10 cellular contexts compared by ENCODE assay signal in the genomic region with DNA sequence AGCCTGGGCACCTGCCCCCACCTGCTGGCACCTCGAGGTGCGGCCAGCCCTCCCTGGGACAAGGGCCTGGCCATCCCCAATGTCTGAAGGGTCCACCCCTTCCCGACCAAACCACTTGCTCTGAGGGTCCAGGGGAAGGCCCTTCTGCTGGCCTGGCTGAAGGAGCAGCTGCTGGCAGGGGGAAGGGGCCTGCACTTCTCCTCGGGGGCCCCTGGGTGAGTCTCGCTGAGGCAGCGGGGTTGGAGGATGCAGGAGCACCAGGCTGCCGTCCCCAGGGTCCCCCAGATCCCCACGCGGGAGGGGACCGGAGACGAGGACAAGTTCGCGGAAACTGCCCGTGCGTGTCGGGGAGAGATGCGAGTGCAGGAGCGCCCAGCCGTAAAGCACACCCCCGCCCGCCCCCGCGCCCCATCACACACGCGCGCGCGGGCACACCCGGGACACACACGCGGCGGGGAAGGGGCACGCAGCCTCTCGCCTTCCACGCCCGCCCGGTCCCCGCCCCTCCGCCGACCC. TPM values are rescaled to one million over a fixed set of nuclear protein-coding genes. Genes with fewer than 3 reads are reported as not detected.
A peak's percentile ranks its signal among the peaks of the same experiment; 100 is the strongest.
DNase-seq lines count a peak whose midpoint lies in the region; ATAC-seq, FAIRE-seq and TF ChIP-seq lines count a peak whose summit lies in the region.
"Had no signal": no experiment of that assay in that cellular context is flagged by ENCODE, and none has a peak within 500 bp of the region (broad histone marks: within the 10 kb centered on the region; RNA-seq: fewer than 3 reads in every experiment).

No MANE protein-coding gene starts in this region.

- peak; percentile 21 for ATAC-seq in HCT116
- peak in 4 of 8 donors; percentile 8 to 9 (median 9) for ATAC-seq in heart right ventricle
- ATAC-seq in GM19395 (IDR thresholded peaks at IDR 0.05; ENCODE audit: unreplicated experiment), result no peak

- no TSS peak for BruUV-seq in HCT116 (replicated peaks; lab: Mats Ljungman, UMichigan)

- TF ChIP-seq RAD21 in HCT116 (IDR thresholded peaks at IDR 0.05; ENCODE audit: low read depth), result no peak

- H4K20me1 ChIP-seq in HCT116 (ENCODE audit: insufficient read depth), result no peaks in the 10 kb centered on the region

- no peaks in the 10 kb centered on the region for H3K9me2 ChIP-seq in HCT116 (ENCODE audit: insufficient read depth)

- RAD21 ChIA-PET in HCT116 (lab: Charles Lee; ENCODE audit: low non-redundant PET in 1 of 2, low total read pairs in 2 of 2, uncharacterized antibody in 2 of 2, unreplicated experiment in 2 of 2), result no interaction called here

- DNase-seq in HCT116 (ENCODE audit: low read depth, low spot score) (no peak), heart right ventricle (peak in 1 of 2 donors; percentile 31), HTR-8/SVneo (ENCODE audit: insufficient read length, low spot score) (no peak), H54 (ENCODE audit: insufficient read length, low spot score) (no peak), GM19239 (ENCODE audit: insufficient read length, low spot score) (no peak)
- DNase-seq in activated CD8-positive, alpha-beta memory T cell treated with anti-CD3 and anti-CD28 coated beads, Interleukin-2, amount 50 U/mL, for 4 hours, result peak; percentile 70
- peak; percentile 5 to 29 (median 25) for DNase-seq in stimulated activated CD4-positive, alpha-beta T cell treated with anti-CD3 and anti-CD28 coated beads, TNF-alpha, amount 100 ng/mL, for 1 hour (ENCODE audit: low read depth in 3 of 3, low spot score in 1 of 3)

- H3K27me3 ChIP-seq in HCT116 (ENCODE audit: insufficient read depth, low read length), result no peaks in the 10 kb centered on the region
- H3K27me3 ChIP-seq in heart right ventricle, result peaks cover 6 to 61% (median 53%) of the 10 kb centered on the region in 7 donors

- H3K27ac ChIP-seq in HCT116 (ENCODE audit: low read depth, low read length) (peak overlapping the region; percentile 51; the same call in 1 of the 2 replicates), heart right ventricle (no peak overlapping the region)

- 2 to 6% methylated on average over 15 to 40 of the region's 40 CpGs for WGBS in heart right ventricle, 2 donors

- FAIRE-seq in HTR-8/SVneo (lab: Jason Lieb, UNC) (no peak), H54 (lab: Jason Lieb, UNC) (no peak), GM19239 (lab: Jason Lieb, UNC) (no peak)
- FAIRE-seq: keratinocyte had no signal

- H3K36me3 ChIP-seq in HCT116 (ENCODE audit: control insufficient read depth in 1 of 2, insufficient read depth in 2 of 2, low read length in 2 of 2) (no peaks in the 10 kb centered on the region), heart right ventricle (no peaks in the 10 kb centered on the region)

- H3K4me1 ChIP-seq in HCT116 (ENCODE audit: control insufficient read depth in 1 of 2, insufficient read depth in 2 of 2, low read length in 2 of 2) (peaks cover 25 to 28% of the 10 kb centered on the region in 2 experiments), heart right ventricle (peaks cover 0 to 17% (median 11%) of the 10 kb centered on the region in 9 donors)

- intact Hi-C loops in HCT116 (cut with micrococcal nuclease), result loop anchor here (5.0 kb wide), 1 partner anchor 40 kb away; no protein-coding TSS in a partner anchor
- intact Hi-C loops in heart right ventricle (cut with DNase I), result no loop called here

- H3K9me3 ChIP-seq in HCT116 (ENCODE audit: control insufficient read depth in 1 of 2, insufficient read depth in 1 of 2, low read depth in 1 of 2, low read length in 2 of 2) (peaks cover 0 to under 1% of the 10 kb centered on the region in 2 experiments; a peak in 1 of 4 replicates), heart right ventricle (peaks cover 0 to 5% (median 0%) of the 10 kb centered on the region in 11 donors)

- H3K9ac ChIP-seq in HCT116 (ENCODE audit: low read length), result peak overlapping the region; percentile 28; the same call in 1 of the 2 replicates

- H3K4me2 ChIP-seq in HCT116 (ENCODE audit: low read length), result peak overlapping the region; percentile 84

- H3K4me3 ChIP-seq in HCT116 (replicated peaks in 1 of 2; ENCODE audit: low read depth in 1 of 2, low read length in 2 of 2), result peak overlapping the region in 1 of 2 experiments; percentile 38; a peak in 3 of 4 replicates
- H3K4me3 ChIP-seq in heart right ventricle, result peak overlapping the region in 9 of 10 donors; percentile 32 to 52 (median 41)

- POLR2A ChIA-PET in HCT116 (lab: Charles Lee), result no interaction called here

- TF ChIP-seq POLR2A in HCT116 (IDR thresholded peaks at IDR 0.05; ENCODE audit: borderline replicate concordance, extremely low read depth, insufficient read depth, insufficient read length) (no peak), H54 (IDR thresholded peaks at IDR 0.05; ENCODE audit: low read depth, low read length) (no peak)

- no peak overlapping the region for H2AFZ ChIP-seq in HCT116 (ENCODE audit: low read depth, low read length, poor library complexity, severe bottlenecking)

- peaks cover 4% of the 10 kb centered on the region; the same call in 1 of the 2 replicates for H3K79me2 ChIP-seq in HCT116 (ENCODE audit: insufficient read depth, low read length)

- TF ChIP-seq CTCF in HCT116 (IDR thresholded peaks at IDR 0.05 in 2 of 3, conservative IDR thresholded peaks at IDR 0.05 in 1 of 3; ENCODE audit: borderline replicate concordance in 1 of 3, insufficient read depth in 1 of 3, low read depth in 2 of 3, low read length in 2 of 3) (no peak), heart right ventricle (IDR thresholded peaks at IDR 0.05) (no peak)

- CTCF ChIA-PET in HCT116 (lab: Charles Lee), result no interaction called here

TF ChIP-seq in HCT116, 20 proteins besides CTCF, POLR2A, EP300 and RAD21:
- no peak for TF ChIP-seq TCF7L2 (IDR thresholded peaks at IDR 0.05; ENCODE audit: borderline replicate concordance, extremely low read depth, insufficient read depth, insufficient read length)
- TF ChIP-seq, protein P1, sequence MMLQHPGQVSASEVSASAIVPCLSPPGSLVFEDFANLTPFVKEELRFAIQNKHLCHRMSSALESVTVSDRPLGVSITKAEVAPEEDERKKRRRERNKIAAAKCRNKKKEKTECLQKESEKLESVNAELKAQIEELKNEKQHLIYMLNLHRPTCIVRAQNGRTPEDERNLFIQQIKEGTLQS (IDR thresholded peaks at IDR 0.05), result no peak
- no peak for TF ChIP-seq YY1 (IDR thresholded peaks at IDR 0.05; ENCODE audit: extremely low read depth, insufficient replicate concordance, low read depth, low read length)
- TF ChIP-seq EZH2phosphoT487 (IDR thresholded peaks at IDR 0.05; ENCODE audit: borderline replicate concordance), result no peak
- TF ChIP-seq SRF (IDR thresholded peaks at IDR 0.05; ENCODE audit: low read depth), result no peak
- peak; percentile 28; the same call in 1 of the 2 replicates for TF ChIP-seq ZFX (IDR thresholded peaks at IDR 0.05)
- TF ChIP-seq ELF1 (IDR thresholded peaks at IDR 0.05; ENCODE audit: borderline replicate concordance, low read depth), result no peak
- TF ChIP-seq CEBPB (IDR thresholded peaks at IDR 0.05; ENCODE audit: low read depth), result no peak
- TF ChIP-seq, protein P2, sequence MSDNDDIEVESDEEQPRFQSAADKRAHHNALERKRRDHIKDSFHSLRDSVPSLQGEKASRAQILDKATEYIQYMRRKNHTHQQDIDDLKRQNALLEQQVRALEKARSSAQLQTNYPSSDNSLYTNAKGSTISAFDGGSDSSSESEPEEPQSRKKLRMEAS (IDR thresholded peaks at IDR 0.05), result no peak
- no peak for TF ChIP-seq ZNF274 (IDR thresholded peaks at IDR 0.05; ENCODE audit: low read depth, low read length)
- TF ChIP-seq, protein P3, sequence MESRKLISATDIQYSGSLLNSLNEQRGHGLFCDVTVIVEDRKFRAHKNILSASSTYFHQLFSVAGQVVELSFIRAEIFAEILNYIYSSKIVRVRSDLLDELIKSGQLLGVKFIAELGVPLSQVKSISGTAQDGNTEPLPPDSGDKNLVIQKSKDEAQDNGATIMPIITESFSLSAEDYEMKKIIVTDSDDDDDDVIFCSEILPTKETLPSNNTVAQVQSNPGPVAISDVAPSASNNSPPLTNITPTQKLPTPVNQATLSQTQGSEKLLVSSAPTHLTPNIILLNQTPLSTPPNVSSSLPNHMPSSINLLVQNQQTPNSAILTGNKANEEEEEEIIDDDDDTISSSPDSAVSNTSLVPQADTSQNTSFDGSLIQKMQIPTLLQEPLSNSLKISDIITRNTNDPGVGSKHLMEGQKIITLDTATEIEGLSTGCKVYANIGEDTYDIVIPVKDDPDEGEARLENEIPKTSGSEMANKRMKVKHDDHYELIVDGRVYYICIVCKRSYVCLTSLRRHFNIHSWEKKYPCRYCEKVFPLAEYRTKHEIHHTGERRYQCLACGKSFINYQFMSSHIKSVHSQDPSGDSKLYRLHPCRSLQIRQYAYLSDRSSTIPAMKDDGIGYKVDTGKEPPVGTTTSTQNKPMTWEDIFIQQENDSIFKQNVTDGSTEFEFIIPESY (IDR thresholded peaks at IDR 0.05; ENCODE audit: extremely low read depth, insufficient replicate concordance, low read length), result no peak
- no peak for TF ChIP-seq JUND (IDR thresholded peaks at IDR 0.05)
- no peak for TF ChIP-seq POLR2AphosphoS5 (IDR thresholded peaks at IDR 0.05; ENCODE audit: low read depth, low read length)
- TF ChIP-seq EGR1 (IDR thresholded peaks at IDR 0.05; ENCODE audit: low read depth), result peak; percentile 65; the same call in 1 of the 2 replicates

RNA-seq across cellular contexts. Expression of a gene that starts 0.7 kb away (rescaled TPM):
- total RNA-seq in HCT116 (2021; ENCODE audit: unreplicated experiment) (24.3 TPM), heart right ventricle (1 to 10 TPM; 1.7 to 6.0 (median 2.2) TPM)
- 26.8 and 30.7 TPM in 2 replicates for polyA plus RNA-seq in HCT116 (2012)
- polyA plus RNA-seq in heart right ventricle, result 1 to 10 TPM; 7.1 to 8.7 TPM
- polyA plus RNA-seq: keratinocyte had no signal

RNA-seq across cellular contexts. Expression of a gene that starts 56.1 kb away (rescaled TPM):
- total RNA-seq in HCT116 (2021; ENCODE audit: unreplicated experiment), result 0.27 TPM
- polyA plus RNA-seq in HCT116 (2012), result 0.09 and 0.16 TPM in 2 replicates
- total RNA-seq in heart right ventricle, result under 1 TPM in 1 of 10 donors, not detected in 9; 0.15 TPM
- polyA plus RNA-seq in heart right ventricle, result not detected
- total RNA-seq: T-helper 2 cell treated with Interferon-gamma antibody and Interleukin-4, amounts not matched to agents 100 ng/mL and 5 ng/mL, for 36 hours had no signal
- polyA plus RNA-seq: keratinocyte had no signal

Comparison
In these comparisons a context has a peak if more than half of its experiments do, and no peak if none do; other contexts are left out.
1. DNase-seq: peak in activated CD8-positive, alpha-beta memory T cell treated with anti-CD3 and anti-CD28 coated beads, Interleukin-2, amount 50 U/mL, for 4 hours (single experiment) and stimulated activated CD4-positive, alpha-beta T cell treated with anti-CD3 and anti-CD28 coated beads, TNF-alpha, amount 100 ng/mL, for 1 hour (3 of 3); none in HCT116 (single experiment), HTR-8/SVneo (single experiment), H54 (single experiment) and GM19239 (single experiment).